In genomic region chr7:36005876-36006275, GRCh38 we compare ENCODE assay signal across 37 cellular contexts.
"Had no signal": no experiment of that assay in that cellular context is flagged by ENCODE, and none has a peak within 500 bp of the region (broad histone marks: within the 10 kb centered on the region; RNA-seq: fewer than 3 reads in every experiment).

No MANE protein-coding gene starts in this region.

- H3K4me3 Mint-ChIP-seq: activated B cell treated with CpG ODN at 0.5 μM for 24 hours; activated CD4-positive, alpha-beta memory T cell treated with anti-CD3 and anti-CD28 coated beads for 36 hours; activated CD4-positive, alpha-beta T cell treated with anti-CD3 and anti-CD28 coated beads, Interleukin-2, amount 10 ng/mL, durations not matched to agents 24 days and 14 days; activated CD8-positive, alpha-beta T cell treated with anti-CD3 and anti-CD28 coated beads for 36 hours; activated naive CD4-positive, alpha-beta T cell treated with anti-CD3 and anti-CD28 coated beads for 36 hours; activated naive CD8-positive, alpha-beta T cell treated with anti-CD3 and anti-CD28 coated beads for 36 hours; activated T-cell treated with anti-CD3 and anti-CD28 coated beads, Interleukin-2, amount 50 U/mL, for 4 hours; activated T-cell treated with anti-CD3 and anti-CD28 coated beads, Interleukin-2, amount 50 U/mL, for 72 hours; activated T-helper 1 cell treated with anti-CD3 and anti-CD28 coated beads, Interleukin-12 subunit alpha, Interleukin-12 subunit beta, Interleukin-2, Interleukin-4 antibody, amounts not matched to agents 30 ng/mL and 10 ng/mL and 1 ng/mL, durations not matched to agents 14 hours and 24 hours and 36 hours; activated T-helper 17 cell treated with anti-CD3 and anti-CD28 coated beads, Interleukin-2, amount 50 U/mL, for 72 hours; brain; central memory CD8-positive, alpha-beta T cell; T-helper 1 cell treated with Interleukin-12 subunit alpha and Interleukin-12 subunit beta and Interleukin-4 antibody, amounts not matched to agents 30 μg/mL and 1 μg/mL, for 36 hours; T-helper 2 cell treated with Interferon-gamma antibody and Interleukin-4, amounts not matched to agents 5 μg/mL and 100 μg/mL, for 36 hours had no signal

- H3K4me1 Mint-ChIP-seq: activated B cell treated with CpG ODN at 0.5 μM for 24 hours; activated T-helper 17 cell treated with anti-CD3 and anti-CD28 coated beads, Interleukin-2, amount 50 U/mL, for 72 hours; central memory CD8-positive, alpha-beta T cell had no signal

- H3K27me3 ChIP-seq: cardiac muscle cell had no signal

- H3K9me3 Mint-ChIP-seq: activated B cell treated with CpG ODN at 0.5 μM for 24 hours; activated CD4-positive, alpha-beta memory T cell treated with anti-CD3 and anti-CD28 coated beads for 36 hours; activated CD4-positive, alpha-beta T cell treated with anti-CD3 and anti-CD28 coated beads, Interleukin-2, amount 10 ng/mL, durations not matched to agents 24 days and 14 days; activated CD8-positive, alpha-beta T cell treated with anti-CD3 and anti-CD28 coated beads for 36 hours; activated naive CD4-positive, alpha-beta T cell treated with anti-CD3 and anti-CD28 coated beads, Interleukin-2, amount 50 U/mL, for 72 hours; activated naive CD8-positive, alpha-beta T cell treated with anti-CD3 and anti-CD28 coated beads for 36 hours; activated T-cell treated with anti-CD3 and anti-CD28 coated beads, Interleukin-2, amount 50 U/mL, for 4 hours; activated T-cell treated with anti-CD3 and anti-CD28 coated beads, Interleukin-2, amount 50 U/mL, for 72 hours; activated T-helper 1 cell treated with anti-CD3 and anti-CD28 coated beads, Interleukin-12 subunit alpha, Interleukin-12 subunit beta, Interleukin-2, Interleukin-4 antibody, amounts not matched to agents 30 ng/mL and 10 ng/mL and 1 ng/mL, durations not matched to agents 14 hours and 24 hours and 36 hours; activated T-helper 17 cell treated with anti-CD3 and anti-CD28 coated beads, Interleukin-2, amount 50 U/mL, for 72 hours; central memory CD8-positive, alpha-beta T cell; T-helper 1 cell treated with Interleukin-12 subunit alpha and Interleukin-12 subunit beta and Interleukin-4 antibody, amounts not matched to agents 30 μg/mL and 1 μg/mL, for 36 hours; T-helper 2 cell treated with Interferon-gamma antibody and Interleukin-4, amounts not matched to agents 5 μg/mL and 100 μg/mL, for 36 hours had no signal

- H3K36me3 ChIP-seq: cardiac muscle cell had no signal

- H3K4me3 ChIP-seq: cardiac muscle cell had no signal

- FAIRE-seq: bronchial epithelial cell, TTC549 had no signal

- H3K27ac Mint-ChIP-seq: activated B cell treated with CpG ODN at 0.5 μM for 24 hours; activated CD4-positive, alpha-beta memory T cell treated with anti-CD3 and anti-CD28 coated beads for 36 hours; activated CD4-positive, alpha-beta T cell treated with anti-CD3 and anti-CD28 coated beads, Interleukin-2, amount 10 ng/mL, durations not matched to agents 24 days and 14 days; activated CD8-positive, alpha-beta T cell treated with anti-CD3 and anti-CD28 coated beads for 36 hours; activated naive CD4-positive, alpha-beta T cell treated with anti-CD3 and anti-CD28 coated beads for 36 hours; activated naive CD4-positive, alpha-beta T cell treated with anti-CD3 and anti-CD28 coated beads, Interleukin-2, amount 50 U/mL, for 72 hours; activated naive CD8-positive, alpha-beta T cell treated with anti-CD3 and anti-CD28 coated beads for 36 hours; activated T-cell treated with anti-CD3 and anti-CD28 coated beads, Interleukin-2, amount 50 U/mL, for 72 hours; activated T-helper 1 cell treated with anti-CD3 and anti-CD28 coated beads, Interleukin-12 subunit alpha, Interleukin-12 subunit beta, Interleukin-2, Interleukin-4 antibody, amounts not matched to agents 30 ng/mL and 10 ng/mL and 1 ng/mL, durations not matched to agents 14 hours and 24 hours and 36 hours; activated T-helper 17 cell treated with anti-CD3 and anti-CD28 coated beads, Interleukin-2, amount 50 U/mL, for 72 hours; brain; T-helper 1 cell treated with Interleukin-12 subunit alpha and Interleukin-12 subunit beta and Interleukin-4 antibody, amounts not matched to agents 30 μg/mL and 1 μg/mL, for 36 hours; T-helper 2 cell treated with Interferon-gamma antibody and Interleukin-4, amounts not matched to agents 5 μg/mL and 100 μg/mL, for 36 hours had no signal

- H3K27ac ChIP-seq: cardiac muscle cell, VCaP had no signal

- H3K36me3 Mint-ChIP-seq: activated CD4-positive, alpha-beta memory T cell treated with anti-CD3 and anti-CD28 coated beads for 36 hours; activated naive CD4-positive, alpha-beta T cell treated with anti-CD3 and anti-CD28 coated beads, Interleukin-2, amount 50 U/mL, for 72 hours; activated naive CD8-positive, alpha-beta T cell treated with anti-CD3 and anti-CD28 coated beads for 36 hours; brain had no signal

- H3K27me3 Mint-ChIP-seq: activated CD4-positive, alpha-beta memory T cell treated with anti-CD3 and anti-CD28 coated beads for 36 hours; activated CD8-positive, alpha-beta T cell treated with anti-CD3 and anti-CD28 coated beads for 36 hours; activated T-helper 17 cell treated with anti-CD3 and anti-CD28 coated beads, Interleukin-2, amount 50 U/mL, for 72 hours; brain had no signal

- DNase-seq: activated B cell treated with CpG ODN at 0.5 μM for 24 hours; activated CD4-positive, alpha-beta memory T cell treated with anti-CD3 and anti-CD28 coated beads for 36 hours; activated CD4-positive, alpha-beta T cell treated with anti-CD3 and anti-CD28 coated beads for 4 hours; activated CD4-positive, alpha-beta T cell treated with anti-CD3 and anti-CD28 coated beads, Interleukin-2, amount 10 ng/mL, durations not matched to agents 24 days and 14 days; activated CD4-positive, alpha-beta T cell treated with anti-CD3 and anti-CD28 coated beads, Interleukin-2, amount 50 U/mL, for 1 hour; activated CD4-positive, alpha-beta T cell treated with anti-CD3 and anti-CD28 coated beads, Interleukin-2, amount 50 U/mL, for 4 hours; activated CD4-positive, CD25-positive, alpha-beta regulatory T cell treated with anti-CD3 and anti-CD28 coated beads, Interleukin-2, amount 50 U/mL, for 72 hours; activated CD8-positive, alpha-beta memory T cell treated with anti-CD3 and anti-CD28 coated beads, Interleukin-2, amount 50 U/mL, for 4 hours; activated CD8-positive, alpha-beta T cell treated with anti-CD3 and anti-CD28 coated beads for 36 hours; activated effector memory CD4-positive, alpha-beta T cell treated with anti-CD3 and anti-CD28 coated beads, Interleukin-2, amount 50 U/mL, for 16 hours; activated gamma-delta T cell treated with Interleukin-2 at 50 U/mL for 16 hours; activated naive CD4-positive, alpha-beta T cell; activated naive CD4-positive, alpha-beta T cell treated with anti-CD3 and anti-CD28 coated beads for 36 hours; activated naive CD4-positive, alpha-beta T cell treated with anti-CD3 and anti-CD28 coated beads, Interleukin-2, amount 50 U/mL, for 16 hours; activated naive CD8-positive, alpha-beta T cell treated with anti-CD3 and anti-CD28 coated beads for 36 hours; activated T-cell treated with anti-CD3 and anti-CD28 coated beads for 4 hours; activated T-cell treated with anti-CD3 and anti-CD28 coated beads, Interleukin-2, amount 50 U/mL, for 1 hour; activated T-cell treated with anti-CD3 and anti-CD28 coated beads, Interleukin-2, amount 50 U/mL, for 4 hours; activated T-cell treated with anti-CD3 and anti-CD28 coated beads, Interleukin-2, amount 50 U/mL, for 72 hours; amniotic stem cell; aorta; caudate nucleus; cerebellar nuclear complex; T-helper 1 cell; T-helper 2 cell; T-helper 9 cell had no signal

- ATAC-seq: activated T-cell treated with anti-CD3 and anti-CD28 coated beads, Interleukin-2, amount 50 U/mL, for 4 hours had no signal
